In the genomic region with DNA sequence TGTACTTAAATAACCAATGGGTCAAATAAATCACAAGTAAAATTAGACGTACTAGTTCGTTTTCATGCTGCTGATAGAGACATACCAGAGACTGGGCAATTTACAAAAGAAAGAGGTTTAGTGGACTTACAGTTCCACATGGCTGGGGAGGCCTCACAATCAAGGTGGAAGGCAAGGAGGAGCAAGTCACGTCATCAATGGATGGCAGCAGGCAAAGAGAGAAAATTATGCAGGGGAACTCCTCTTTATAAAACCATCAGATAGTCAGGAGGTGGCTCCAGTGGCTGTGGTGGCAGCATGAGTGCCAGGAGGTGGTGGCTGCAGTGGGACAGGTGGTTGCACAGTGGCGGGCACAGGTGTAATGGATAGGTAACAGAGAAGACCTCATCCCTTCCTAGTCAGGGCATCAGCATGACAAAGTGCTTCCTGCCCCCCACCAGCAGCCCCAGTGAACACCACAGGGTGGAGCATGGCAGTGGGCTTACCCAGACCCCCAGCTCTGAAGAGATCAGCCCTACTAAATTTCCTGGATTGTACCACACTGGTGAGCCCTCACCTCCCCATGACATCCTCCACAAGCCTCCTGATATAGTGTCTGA, we compare ENCODE assay signal across 38 cellular contexts. TPM values are rescaled to one million over a fixed set of nuclear protein-coding genes. Genes with fewer than 3 reads are reported as not detected.
"Had no signal": no experiment of that assay in that cellular context is flagged by ENCODE, and none has a peak within 500 bp of the region (broad histone marks: within the 10 kb centered on the region; RNA-seq: fewer than 3 reads in every experiment).

No MANE protein-coding gene starts in this region.

- H3K27me3 ChIP-seq: adrenal gland, body of pancreas, brain microvascular endothelial cell, breast epithelium had no signal

- ATAC-seq: activated CD8-positive, alpha-beta T cell treated with anti-CD3 and anti-CD28 coated beads for 36 hours; activated naive CD4-positive, alpha-beta T cell treated with anti-CD3 and anti-CD28 coated beads, Interleukin-2, amount 50 U/mL, for 72 hours; activated T-cell treated with anti-CD3 and anti-CD28 coated beads, Interleukin-2, amount 50 U/mL, for 4 hours; activated T-cell treated with anti-CD3 and anti-CD28 coated beads, Interleukin-2, amount 50 U/mL, for 72 hours; activated T-helper 17 cell treated with anti-CD3 and anti-CD28 coated beads, Interleukin-2, amount 50 U/mL, for 72 hours; body of pancreas had no signal

- FAIRE-seq: astrocyte, TTC549 had no signal

- DNase-seq: activated B cell treated with CpG ODN at 0.5 μM for 24 hours; activated CD4-positive, alpha-beta memory T cell treated with anti-CD3 and anti-CD28 coated beads for 36 hours; activated CD4-positive, alpha-beta T cell treated with anti-CD3 and anti-CD28 coated beads for 4 hours; activated CD4-positive, alpha-beta T cell treated with anti-CD3 and anti-CD28 coated beads, Interleukin-2, amount 10 ng/mL, durations not matched to agents 24 days and 14 days; activated CD4-positive, alpha-beta T cell treated with anti-CD3 and anti-CD28 coated beads, Interleukin-2, amount 50 U/mL, for 1 hour; activated CD4-positive, alpha-beta T cell treated with anti-CD3 and anti-CD28 coated beads, Interleukin-2, amount 50 U/mL, for 4 hours; activated CD4-positive, CD25-positive, alpha-beta regulatory T cell treated with anti-CD3 and anti-CD28 coated beads, Interleukin-2, amount 50 U/mL, for 72 hours; activated CD8-positive, alpha-beta memory T cell treated with anti-CD3 and anti-CD28 coated beads, Interleukin-2, amount 50 U/mL, for 4 hours; activated CD8-positive, alpha-beta T cell treated with anti-CD3 and anti-CD28 coated beads for 36 hours; activated effector memory CD4-positive, alpha-beta T cell treated with anti-CD3 and anti-CD28 coated beads, Interleukin-2, amount 50 U/mL, for 16 hours; activated gamma-delta T cell treated with Interleukin-2 at 50 U/mL for 16 hours; activated naive CD4-positive, alpha-beta T cell; activated naive CD4-positive, alpha-beta T cell treated with anti-CD3 and anti-CD28 coated beads for 36 hours; activated naive CD4-positive, alpha-beta T cell treated with anti-CD3 and anti-CD28 coated beads, Interleukin-2, amount 50 U/mL, for 16 hours; activated naive CD8-positive, alpha-beta T cell treated with anti-CD3 and anti-CD28 coated beads for 36 hours; activated T-cell treated with anti-CD3 and anti-CD28 coated beads for 4 hours; activated T-cell treated with anti-CD3 and anti-CD28 coated beads, Interleukin-2, amount 50 U/mL, for 1 hour; activated T-cell treated with anti-CD3 and anti-CD28 coated beads, Interleukin-2, amount 50 U/mL, for 4 hours; activated T-cell treated with anti-CD3 and anti-CD28 coated beads, Interleukin-2, amount 50 U/mL, for 72 hours; adrenal gland; amniotic stem cell; aorta; body of pancreas; brain microvascular endothelial cell; central memory CD4-positive, alpha-beta T cell; T-helper 1 cell; T-helper 2 cell; T-helper 9 cell had no signal

- H3K27ac ChIP-seq: adrenal gland, body of pancreas, brain microvascular endothelial cell, breast epithelium, VCaP had no signal

- H3K36me3 ChIP-seq: adrenal gland, brain microvascular endothelial cell, breast epithelium had no signal

- H3K4me3 ChIP-seq: adrenal gland, body of pancreas, breast epithelium had no signal

- H3K4me1 ChIP-seq: adrenal gland, body of pancreas, breast epithelium had no signal

- H3K9me3 ChIP-seq: adrenal gland, body of pancreas, breast epithelium had no signal

RNA-seq across cellular contexts. Expression of a gene that starts 45.9 kb away (rescaled TPM):
- total RNA-seq: activated B cell treated with CpG ODN at 0.5 μM for 24 hours; activated CD4-positive, alpha-beta memory T cell treated with anti-CD3 and anti-CD28 coated beads for 36 hours; activated CD4-positive, alpha-beta T cell treated with anti-CD3 and anti-CD28 coated beads, Interleukin-2, amount 10 ng/mL, durations not matched to agents 24 days and 14 days; activated CD8-positive, alpha-beta memory T cell treated with anti-CD3 and anti-CD28 coated beads for 36 hours; activated CD8-positive, alpha-beta T cell treated with anti-CD3 and anti-CD28 coated beads for 36 hours; activated naive CD4-positive, alpha-beta T cell treated with anti-CD3 and anti-CD28 coated beads for 36 hours; activated naive CD4-positive, alpha-beta T cell treated with anti-CD3 and anti-CD28 coated beads, Interleukin-2, amount 50 U/mL, for 72 hours; activated naive CD8-positive, alpha-beta T cell treated with anti-CD3 and anti-CD28 coated beads for 36 hours; activated T-cell treated with anti-CD3 and anti-CD28 coated beads, Interleukin-2, amount 50 U/mL, for 4 hours; activated T-cell treated with anti-CD3 and anti-CD28 coated beads, Interleukin-2, amount 50 U/mL, for 72 hours; activated T-helper 1 cell treated with anti-CD3 and anti-CD28 coated beads, Interleukin-12 subunit alpha, Interleukin-12 subunit beta, Interleukin-2, Interleukin-4 antibody, amounts not matched to agents 30 ng/mL and 10 ng/mL and 1 ng/mL, durations not matched to agents 14 hours and 24 hours and 36 hours; activated T-helper 17 cell treated with anti-CD3 and anti-CD28 coated beads, Interleukin-2, amount 50 U/mL, for 72 hours; adrenal gland; aorta; astrocyte; body of pancreas; breast epithelium; cardiac septum; cerebellum had no signal
- polyA plus RNA-seq: adrenal gland, aorta had no signal
